18 cellular contexts compared by ENCODE assay signal in the genomic region with DNA sequence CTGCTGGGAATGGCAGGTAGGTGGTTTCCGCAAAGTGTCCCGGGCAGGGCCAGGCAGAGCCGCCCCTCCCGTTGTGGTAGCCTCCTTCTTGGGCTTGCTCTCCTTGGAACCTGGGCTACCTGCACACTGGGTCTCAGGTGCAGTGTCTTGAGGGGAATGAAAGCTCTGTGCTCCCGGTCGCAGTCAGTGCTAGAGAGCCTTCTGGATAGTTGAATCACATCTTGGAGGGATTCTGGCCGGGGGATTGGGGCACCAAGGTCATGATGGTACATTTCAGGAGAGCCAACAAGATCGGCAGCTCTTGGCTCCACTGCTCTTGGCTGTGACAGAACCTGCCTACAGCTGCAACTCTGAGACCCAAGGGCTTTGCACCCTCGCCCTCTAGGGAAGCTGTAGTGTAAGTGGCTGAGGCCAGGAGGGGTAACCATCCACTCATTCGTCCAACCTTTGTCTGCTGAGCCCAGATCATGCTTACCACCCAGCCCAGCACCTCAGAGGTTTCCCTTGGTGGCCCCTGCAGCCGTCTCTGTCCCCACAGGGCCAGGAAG.
"Had no signal": no experiment of that assay in that cellular context is flagged by ENCODE, and none has a peak within 500 bp of the region (broad histone marks: within the 10 kb centered on the region; RNA-seq: fewer than 3 reads in every experiment).

No MANE protein-coding gene starts in this region.

- H3K4me1 ChIP-seq: esophagus muscularis mucosa, sigmoid colon, tibial artery, upper lobe of left lung, uterus had no signal

- H3K9me3 ChIP-seq: esophagus muscularis mucosa, gastrocnemius medialis, ovary, tibial artery, uterus had no signal

- H3K36me3 ChIP-seq: gastrocnemius medialis, heart right ventricle, ovary, right atrium auricular region, sigmoid colon, upper lobe of left lung, uterus had no signal

- ATAC-seq: gastrocnemius medialis; naive thymus-derived CD4-positive, alpha-beta T cell had no signal

- DNase-seq: effector memory CD4-positive, alpha-beta T cell; gastrocnemius medialis; heart right ventricle; hypothalamus; kidney glomerular epithelial cell; mesendoderm; naive thymus-derived CD4-positive, alpha-beta T cell; nephron progenitor cell; ovary; stimulated activated naive CD4-positive, alpha-beta T cell treated with Interleukin-2 at 50 U/mL for 16 hours; tibial artery; upper lobe of left lung; uterus had no signal

- H3K27ac Mint-ChIP-seq: nephron progenitor cell had no signal

- H3K4me3 ChIP-seq: esophagus muscularis mucosa, gastrocnemius medialis, heart right ventricle, ovary, right atrium auricular region, sigmoid colon, skin epidermis, tibial artery, upper lobe of left lung, uterus had no signal

- H3K27me3 ChIP-seq: esophagus muscularis mucosa, gastrocnemius medialis, heart right ventricle, ovary, right atrium auricular region, sigmoid colon, tibial artery, upper lobe of left lung, uterus had no signal

- H3K27ac ChIP-seq: epithelial cell of prostate, esophagus muscularis mucosa, gastrocnemius medialis, heart right ventricle, ovary, right atrium auricular region, sigmoid colon, skin epidermis, tibial artery, upper lobe of left lung, uterus had no signal

- H3K27me3 Mint-ChIP-seq: naive thymus-derived CD4-positive, alpha-beta T cell had no signal

- H3K4me3 Mint-ChIP-seq: naive thymus-derived CD4-positive, alpha-beta T cell; nephron progenitor cell had no signal
